ENCODE assay signal across 2 cellular contexts in the genomic region with DNA sequence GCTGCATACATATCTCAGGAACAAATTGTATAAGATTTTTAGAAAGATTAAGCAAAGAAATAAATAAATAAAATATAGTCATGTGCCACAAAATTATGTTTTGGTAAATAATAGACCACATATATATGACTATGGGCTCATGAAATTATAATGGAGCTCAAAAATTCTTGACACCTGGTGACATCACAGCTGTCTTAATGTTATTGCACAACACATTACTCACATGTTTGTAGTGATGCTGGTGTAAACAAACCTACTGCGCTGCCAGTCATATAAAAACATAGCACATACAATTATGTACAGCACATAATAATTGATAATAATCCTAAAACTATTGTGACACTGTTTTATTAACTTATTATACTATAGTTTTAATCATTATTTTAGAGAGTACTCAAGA.
A peak's percentile ranks its signal among the peaks of the same experiment; 100 is the strongest.
TF ChIP-seq lines count a peak whose summit lies in the region.

No MANE protein-coding gene starts in this region.

TF ChIP-seq in HepG2, 621 proteins besides CTCF, POLR2A, EP300 and RAD21:
- TF ChIP-seq ZNF570 (CRISPR knock-in tag; IDR thresholded peaks at IDR 0.05; ENCODE audit: borderline replicate concordance) (no peak), FIP1L1 (IDR thresholded peaks at IDR 0.05; ENCODE audit: borderline replicate concordance, insufficient read depth, low read depth, low read length) (no peak), RBM22 (optimal IDR thresholded peaks at IDR 0.05; ENCODE audit: low read length) (no peak), CEBPB (IDR thresholded peaks at IDR 0.05; ENCODE audit: borderline replicate concordance, low read depth, low read length) (peak; percentile 58)

TF ChIP-seq in IMR-90, 13 proteins besides CTCF, POLR2A, EP300 and RAD21:
- TF ChIP-seq RFX5 (IDR thresholded peaks at IDR 0.05; ENCODE audit: low read depth, low read length), result no peak
- TF ChIP-seq CEBPB (IDR thresholded peaks at IDR 0.05; ENCODE audit: low read depth, low read length), result peak; percentile 58
- TF ChIP-seq BHLHE40 (IDR thresholded peaks at IDR 0.05; ENCODE audit: low read depth, low read length), result no peak
- TF ChIP-seq, protein P1, sequence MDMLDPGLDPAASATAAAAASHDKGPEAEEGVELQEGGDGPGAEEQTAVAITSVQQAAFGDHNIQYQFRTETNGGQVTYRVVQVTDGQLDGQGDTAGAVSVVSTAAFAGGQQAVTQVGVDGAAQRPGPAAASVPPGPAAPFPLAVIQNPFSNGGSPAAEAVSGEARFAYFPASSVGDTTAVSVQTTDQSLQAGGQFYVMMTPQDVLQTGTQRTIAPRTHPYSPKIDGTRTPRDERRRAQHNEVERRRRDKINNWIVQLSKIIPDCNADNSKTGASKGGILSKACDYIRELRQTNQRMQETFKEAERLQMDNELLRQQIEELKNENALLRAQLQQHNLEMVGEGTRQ (IDR thresholded peaks at IDR 0.05; ENCODE audit: low read depth, low read length), result no peak
